In the genomic region with DNA sequence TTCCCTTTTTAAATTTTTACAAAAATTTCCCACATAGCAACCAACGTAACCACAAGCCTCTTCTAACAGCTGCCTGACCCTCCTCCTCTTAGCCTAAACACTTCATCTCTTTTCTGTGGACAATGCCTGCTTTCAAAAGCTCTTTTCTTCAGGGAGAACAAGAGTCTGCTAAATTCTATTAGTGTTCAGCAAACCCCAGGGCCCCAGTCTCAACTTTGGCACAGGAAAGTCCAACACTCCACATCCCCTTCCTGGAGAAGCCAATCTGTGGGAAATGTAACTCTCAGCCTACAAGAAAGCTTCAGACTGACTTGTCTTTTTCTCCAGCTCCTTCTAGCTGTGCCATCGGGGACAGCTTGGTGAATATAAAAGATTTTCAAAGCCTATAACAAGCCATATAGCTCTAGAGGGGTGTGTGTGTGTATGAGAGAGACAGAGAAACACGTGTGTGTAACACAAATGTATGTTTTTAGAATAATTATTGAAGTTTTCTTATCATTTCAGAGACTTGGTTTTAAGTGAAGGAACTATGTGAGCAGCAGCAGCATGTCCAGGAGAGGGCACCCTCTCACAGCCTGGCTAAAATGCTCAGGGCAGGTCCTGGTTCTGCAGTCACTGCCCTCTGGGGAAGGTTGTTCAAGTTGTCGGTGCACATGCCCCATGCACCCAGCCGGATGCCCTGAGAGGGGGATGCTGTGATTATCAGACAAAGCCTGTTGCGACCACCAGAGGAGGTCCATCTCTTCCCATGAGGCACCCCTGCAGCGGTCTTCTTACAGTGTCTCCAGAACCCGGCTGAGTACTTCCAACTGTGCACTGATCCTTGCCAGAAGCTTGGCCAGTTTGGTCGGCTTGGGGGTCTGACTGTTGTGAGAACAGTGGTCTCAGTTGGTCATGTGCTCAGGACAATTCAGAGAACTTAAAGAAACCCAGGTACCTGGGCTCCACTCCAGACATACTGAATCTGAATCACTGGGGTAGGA, we compare ENCODE assay signal across 9 cellular contexts. TPM values are rescaled to one million over a fixed set of nuclear protein-coding genes. Genes with fewer than 3 reads are reported as not detected.
DNase-seq lines count a peak whose midpoint lies in the region; ATAC-seq and TF ChIP-seq lines count a peak whose summit lies in the region.
"Had no signal": no experiment of that assay in that cellular context is flagged by ENCODE, and none has a peak within 500 bp of the region (broad histone marks: within the 10 kb centered on the region; RNA-seq: fewer than 3 reads in every experiment).

No MANE protein-coding gene starts in this region.

- no peak for ATAC-seq in CD8-positive, alpha-beta T cell
- ATAC-seq in GM19023 (IDR thresholded peaks at IDR 0.05; ENCODE audit: unreplicated experiment) (peak; percentile 72), left lobe of liver (peak; percentile 96)
- peak; percentile 76 for ATAC-seq in stimulated activated memory B cell treated with anti-CD40 and anti-IgM and Interleukin-4, amounts not matched to agents 10 μg/mL and 1 μg/mL and 100 μg/mL, for 72 hours

- H3K4me1 Mint-ChIP-seq in CD8-positive, alpha-beta T cell (ENCODE audit: low read depth): no peaks in the 10 kb centered on the region
- H3K4me1 Mint-ChIP-seq in stimulated activated memory B cell treated with anti-CD40 and anti-IgM and Interleukin-4, amounts not matched to agents 10 μg/mL and 1 μg/mL and 100 μg/mL, for 72 hours: no peaks in the 10 kb centered on the region

- no peaks in the 10 kb centered on the region for H3K9me3 Mint-ChIP-seq in CD8-positive, alpha-beta T cell
- H3K9me3 Mint-ChIP-seq in stimulated activated memory B cell treated with anti-CD40 and anti-IgM and Interleukin-4, amounts not matched to agents 10 μg/mL and 1 μg/mL and 100 μg/mL, for 72 hours: no peaks in the 10 kb centered on the region
- H3K9me3 Mint-ChIP-seq: stimulated activated naive CD8-positive, alpha-beta T cell treated with anti-CD3 and anti-CD28 coated beads, Interleukin-15, Interleukin-2, amounts not matched to agents 100 ng/mL and 50 ng/mL, for 24 hours had no signal

- H3K27me3 Mint-ChIP-seq in CD8-positive, alpha-beta T cell (ENCODE audit: low read depth): peaks cover 2% of the 10 kb centered on the region
- H3K27me3 Mint-ChIP-seq in stimulated activated memory B cell treated with anti-CD40 and anti-IgM and Interleukin-4, amounts not matched to agents 10 μg/mL and 1 μg/mL and 100 μg/mL, for 72 hours: peaks cover 45% of the 10 kb centered on the region

- no peak overlapping the region for H3K27ac Mint-ChIP-seq in CD8-positive, alpha-beta T cell
- H3K27ac Mint-ChIP-seq in stimulated activated memory B cell treated with anti-CD40 and anti-IgM and Interleukin-4, amounts not matched to agents 10 μg/mL and 1 μg/mL and 100 μg/mL, for 72 hours: no peak overlapping the region
- H3K27ac Mint-ChIP-seq: stimulated activated naive CD8-positive, alpha-beta T cell treated with anti-CD3 and anti-CD28 coated beads, Interleukin-15, Interleukin-2, amounts not matched to agents 100 ng/mL and 50 ng/mL, for 24 hours had no signal

- in situ Hi-C loops in KBM-7 (cut with MboI; ENCODE audit: low pct_unique_long_range_greater_than_20kb, low sequenced_read_pairs): no loop called here

- no peaks in the 10 kb centered on the region for H3K36me3 ChIP-seq in CD8-positive, alpha-beta T cell (ENCODE audit: insufficient read depth, low read length)

- POLR2A ChIA-PET in CD8-positive, alpha-beta T cell (lab: Charles Lee): no interaction called here

- no peak overlapping the region for H3K4me3 Mint-ChIP-seq in CD8-positive, alpha-beta T cell
- no peak overlapping the region for H3K4me3 Mint-ChIP-seq in stimulated activated memory B cell treated with anti-CD40 and anti-IgM and Interleukin-4, amounts not matched to agents 10 μg/mL and 1 μg/mL and 100 μg/mL, for 72 hours
- H3K4me3 Mint-ChIP-seq: stimulated activated naive CD8-positive, alpha-beta T cell treated with anti-CD3 and anti-CD28 coated beads, Interleukin-15, Interleukin-2, amounts not matched to agents 100 ng/mL and 50 ng/mL, for 24 hours had no signal

- no peaks in the 10 kb centered on the region for H3K27me3 ChIP-seq in CD8-positive, alpha-beta T cell (ENCODE audit: insufficient read depth, low read length)

- TF ChIP-seq CTCF in CD8-positive, alpha-beta T cell (IDR thresholded peaks at IDR 0.05): peak; percentile 23
- peak; percentile 96 for TF ChIP-seq CTCF in choroid plexus epithelial cell (conservative IDR thresholded peaks at IDR 0.05; ENCODE audit: low read depth, low read length)

- no peak overlapping the region for H3K4me3 ChIP-seq in CD8-positive, alpha-beta T cell (ENCODE audit: low read depth, low read length)
- H3K4me3 ChIP-seq in choroid plexus epithelial cell (ENCODE audit: low read depth, low read length): no peak overlapping the region

- CTCF ChIA-PET in CD8-positive, alpha-beta T cell (lab: Charles Lee): interaction anchor here (0.6 to 1.7 kb wide), 3 partner anchors 232 to 413 kb away, joined by 3 to 6 read pairs (median 3); a partner anchor contains a TSS

- no peaks in the 10 kb centered on the region for H3K9me3 ChIP-seq in CD8-positive, alpha-beta T cell (ENCODE audit: low read length)

- DNase-seq in CD8-positive, alpha-beta T cell: peak in 4 of 7 experiments; percentile 15 to 48 (median 32)
- DNase-seq in KBM-7 (peak; percentile 74), T-helper 9 cell (peak; percentile 11), choroid plexus epithelial cell (ENCODE audit: low read depth) (peak; percentile 84), left lobe of liver (ENCODE audit: low spot score) (no peak), DMS114 treated with DMSO at 0.1 percent for 48 hours (lab: John Stamatoyannopoulos, UW; ENCODE audit: unreplicated experiment) (no peak)

- intact Hi-C loops in CD8-positive, alpha-beta T cell (cut with DNase I, micrococcal nuclease): loop anchor here (1.0 to 5.0 kb wide), 2 partner anchors 231 kb away; a partner anchor contains a TSS

- H3K4me1 ChIP-seq in CD8-positive, alpha-beta T cell (ENCODE audit: insufficient read depth, low read length): no peaks in the 10 kb centered on the region

- H3K27ac ChIP-seq in CD8-positive, alpha-beta T cell (ENCODE audit: low read depth, low read length): no peak overlapping the region

- no peaks in the 10 kb centered on the region for H3K36me3 Mint-ChIP-seq in CD8-positive, alpha-beta T cell
- no peaks in the 10 kb centered on the region for H3K36me3 Mint-ChIP-seq in stimulated activated memory B cell treated with anti-CD40 and anti-IgM and Interleukin-4, amounts not matched to agents 10 μg/mL and 1 μg/mL and 100 μg/mL, for 72 hours

RNA-seq across cellular contexts. Expression of a gene that starts 34.4 kb away (rescaled TPM):
- not detected for total RNA-seq in CD8-positive, alpha-beta T cell
- total RNA-seq in left lobe of liver: not detected

RNA-seq across cellular contexts. Expression of a gene that starts 51.2 kb away (rescaled TPM):
- 1 to 10 TPM; 1.1 to 1.7 TPM for total RNA-seq in CD8-positive, alpha-beta T cell
- 0.48 TPM for total RNA-seq in left lobe of liver

Comparison
In these comparisons a context has a peak if more than half of its experiments do, and no peak if none do; other contexts are left out.
1. DNase-seq: peak in CD8-positive, alpha-beta T cell (4 of 7), KBM-7 (single experiment), T-helper 9 cell (single experiment) and choroid plexus epithelial cell (single experiment); none in left lobe of liver (single experiment) and DMS114 treated with DMSO at 0.1 percent for 48 hours (single experiment).